ENCODE assay signal across 16 cellular contexts in genomic region chr21:32335601-32336575, GRCh38. TPM values are rescaled to one million over a fixed set of nuclear protein-coding genes. Genes with fewer than 3 reads are reported as not detected.
DNase-seq lines count a peak whose midpoint lies in the region; ATAC-seq, FAIRE-seq and TF ChIP-seq lines count a peak whose summit lies in the region.
"Had no signal": no experiment of that assay in that cellular context is flagged by ENCODE, and none has a peak within 500 bp of the region (broad histone marks: within the 10 kb centered on the region; RNA-seq: fewer than 3 reads in every experiment).

No MANE protein-coding gene starts in this region.

- H3K4me1 Mint-ChIP-seq in GM23338 (peaks cover 21% of the 10 kb centered on the region), astrocyte (ENCODE audit: low read depth, unreplicated experiment) (peaks cover 35% of the 10 kb centered on the region)

- H3K4me2 ChIP-seq in GM23338 = no peak overlapping the region
- H3K4me2 ChIP-seq in astrocyte (ENCODE audit: low read length) = peak overlapping the region; percentile 53
- H3K4me2 ChIP-seq: SK-N-SH had no signal

- H3K36me3 ChIP-seq in GM23338 (ENCODE audit: insufficient read depth) (peaks cover 32% of the 10 kb centered on the region; the same call in 1 of the 2 replicates), astrocyte (ENCODE audit: insufficient read depth, low read length) (peaks cover 42% of the 10 kb centered on the region), prostate gland (peaks cover 3 to 18% of the 10 kb centered on the region in 2 donors)

- no peak overlapping the region for H3K4me3 ChIP-seq in GM23338
- no peak overlapping the region for H3K4me3 ChIP-seq in astrocyte (ENCODE audit: insufficient read depth, low read depth, low read length)
- H3K4me3 ChIP-seq in right cardiac atrium (ENCODE audit: low read length) = no peak overlapping the region
- H3K4me3 ChIP-seq in prostate gland = no peak overlapping the region
- H3K4me3 ChIP-seq: skin epidermis, vagina had no signal

- WGBS in right cardiac atrium = 73% methylated on average over 27 of the region's 27 CpGs
- 79% methylated on average over 27 of the region's 27 CpGs for WGBS in prostate gland

- peaks cover 6% of the 10 kb centered on the region; the same call in 1 of the 2 replicates for H4K20me1 ChIP-seq in GM23338 (replicated peaks; ENCODE audit: insufficient read depth)
- H4K20me1 ChIP-seq in astrocyte (ENCODE audit: insufficient read depth, low read length) = peaks cover 28% of the 10 kb centered on the region

- no peaks in the 10 kb centered on the region for H3F3A ChIP-seq in GM23338 (replicated peaks; ENCODE audit: low read depth)

- TF ChIP-seq CTCF in GM23338 (conservative IDR thresholded peaks at IDR 0.05; ENCODE audit: low read depth in 2 of 2) (no peak), astrocyte (IDR thresholded peaks at IDR 0.05; ENCODE audit: insufficient read depth, low read depth, low read length) (no peak), prostate gland (IDR thresholded peaks at IDR 0.05) (no peak)

- no peaks in the 10 kb centered on the region for H3K9me2 ChIP-seq in GM23338 (ENCODE audit: insufficient read depth)
- H3K9me2 ChIP-seq: SK-N-SH had no signal

- no peak overlapping the region; the same call in 1 of the 2 replicates for H3K27ac ChIP-seq in GM23338 (ENCODE audit: low read depth)
- peak overlapping the region; percentile 40 for H3K27ac ChIP-seq in astrocyte (ENCODE audit: low read depth, low read length)
- peak overlapping the region; percentile 17 for H3K27ac ChIP-seq in right cardiac atrium (ENCODE audit: low read length)
- no peak overlapping the region for H3K27ac ChIP-seq in prostate gland
- H3K27ac ChIP-seq: C4-2B, foreskin keratinocyte, vagina had no signal

- no peaks in the 10 kb centered on the region for H3K27me3 ChIP-seq in GM23338 (ENCODE audit: insufficient read depth)
- H3K27me3 ChIP-seq in astrocyte (ENCODE audit: insufficient read depth, low read length) = no peaks in the 10 kb centered on the region
- H3K27me3 ChIP-seq in right cardiac atrium (ENCODE audit: control insufficient read depth, insufficient read depth) = no peaks in the 10 kb centered on the region
- H3K27me3 ChIP-seq in prostate gland (replicated peaks; ENCODE audit: insufficient read depth) = no peaks in the 10 kb centered on the region
- H3K27me3 ChIP-seq: foreskin keratinocyte, vagina had no signal

- H3K4me3 Mint-ChIP-seq in GM23338 (no peak overlapping the region), astrocyte (ENCODE audit: unreplicated experiment) (peak overlapping the region; percentile 37)

- no peak overlapping the region for H2AFZ ChIP-seq in GM23338
- no peak overlapping the region for H2AFZ ChIP-seq in astrocyte (ENCODE audit: low read depth, low read length)

- intact Hi-C loops in right cardiac atrium (cut with DNase I) = no loop called here
- intact Hi-C loops in prostate gland (cut with DNase I) = no loop called here

- peak overlapping the region; percentile 22 for H3K9ac ChIP-seq in astrocyte (ENCODE audit: low read length)
- H3K9ac ChIP-seq: SK-N-SH had no signal

- ATAC-seq in GM23338 (no peak), right cardiac atrium (peak; percentile 24 to 58), HG03135 (IDR thresholded peaks at IDR 0.05; ENCODE audit: unreplicated experiment) (no peak)

- H3K79me2 ChIP-seq in GM23338 (replicated peaks; ENCODE audit: insufficient read depth) (no peaks in the 10 kb centered on the region; the same call in 1 of the 2 replicates), astrocyte (ENCODE audit: insufficient read depth, low read length) (no peaks in the 10 kb centered on the region)

- H3K9me3 Mint-ChIP-seq in GM23338 = no peaks in the 10 kb centered on the region
- H3K9me3 Mint-ChIP-seq in astrocyte (ENCODE audit: unreplicated experiment) = no peaks in the 10 kb centered on the region

- H3K27me3 Mint-ChIP-seq in GM23338 (ENCODE audit: insufficient read depth, low read depth, poor library complexity) (peaks cover 5% of the 10 kb centered on the region), astrocyte (ENCODE audit: low read depth, unreplicated experiment) (no peaks in the 10 kb centered on the region)

- H3K4me1 ChIP-seq in GM23338 (ENCODE audit: insufficient read depth) (no peaks in the 10 kb centered on the region), astrocyte (ENCODE audit: insufficient read depth, low read length) (peaks cover 25% of the 10 kb centered on the region), right cardiac atrium (ENCODE audit: control insufficient read depth, insufficient read depth, low read length) (no peaks in the 10 kb centered on the region), prostate gland (replicated peaks) (no peaks in the 10 kb centered on the region)
- H3K4me1 ChIP-seq: foreskin keratinocyte, vagina had no signal

- H3K9me3 ChIP-seq in astrocyte (ENCODE audit: insufficient read depth, low read depth, low read length) (no peaks in the 10 kb centered on the region), right cardiac atrium (ENCODE audit: control insufficient read depth, low read length) (no peaks in the 10 kb centered on the region), prostate gland (no peaks in the 10 kb centered on the region)
- H3K9me3 ChIP-seq: vagina had no signal

- DNase-seq in GM23338 (ENCODE audit: low spot score) (no peak), astrocyte (ENCODE audit: low read depth) (peak; percentile 57), right cardiac atrium (no peak), putamen (ENCODE audit: low spot score) (peak; percentile 96), OCI-M1 (lab: John Stamatoyannopoulos, UW) (no peak), prostate gland (ENCODE audit: low spot score) (no peak)
- no peak for DNase-seq in stimulated activated CD8-positive, alpha-beta memory T cell treated with anti-CD3 and anti-CD28 coated beads, Interleukin-4, amount 100 ng/mL, for 48 hours
- DNase-seq: NCI-H774, SK-N-SH had no signal

- TF ChIP-seq POLR2A in prostate gland (IDR thresholded peaks at IDR 0.05) = no peak

- H3K36me3 Mint-ChIP-seq in GM23338 (ENCODE audit: low read depth) = peaks cover 81% of the 10 kb centered on the region
- peaks cover 28% of the 10 kb centered on the region for H3K36me3 Mint-ChIP-seq in astrocyte (ENCODE audit: low read depth, unreplicated experiment)

- peak overlapping the region; percentile 41 for H3K27ac Mint-ChIP-seq in GM23338
- peak overlapping the region; percentile 6 for H3K27ac Mint-ChIP-seq in astrocyte (ENCODE audit: unreplicated experiment)

- no peak for FAIRE-seq in astrocyte (lab: Jason Lieb, UNC)

TF ChIP-seq in GM23338, 12 proteins besides CTCF, POLR2A, EP300 and RAD21 (continues in another document):
- TF ChIP-seq EZH2phosphoT487 (IDR thresholded peaks at IDR 0.05; ENCODE audit: unreplicated experiment) (no peak), REST (IDR thresholded peaks at IDR 0.05; ENCODE audit: unreplicated experiment) (no peak), ZNF331 (CRISPR knock-in tag; IDR thresholded peaks at IDR 0.05; ENCODE audit: low read depth) (no peak), ETS1 (IDR thresholded peaks at IDR 0.05) (no peak), EZH2 (IDR thresholded peaks at IDR 0.05; ENCODE audit: low read depth, unreplicated experiment) (no peak)

RNA-seq across cellular contexts. Expression of gene MRAP, which starts 37.2 kb away (rescaled TPM):
- total RNA-seq in GM23338 (2014; rRNA removed; shearing (Covaris generic)) = not detected in 2 replicates
- polyA plus RNA-seq in GM23338 (2016; fragmentation: Nextera tagmentation; extraction: Ambion mirVana) (0.78 and 2.2 TPM in 2 replicates), right cardiac atrium (4.7 TPM)
- total RNA-seq in astrocyte (not detected in 2 replicates), right cardiac atrium (1 to 10 TPM in 1 of 4 donors, under 1 TPM in 1, not detected in 2; 0.32 to 3.2 TPM), prostate gland (1 to 10 TPM in 1 of 2 donors, not detected in 1; 4.7 TPM)
- total RNA-seq: foreskin keratinocyte, HT-29, mammary epithelial cell had no signal
- polyA plus RNA-seq: foreskin keratinocyte, mammary epithelial cell, SK-N-SH had no signal

RNA-seq across cellular contexts. Expression of gene URB1, which starts 56.9 kb away (rescaled TPM):
- 42.2 and 44.1 TPM in 2 replicates for total RNA-seq in GM23338 (2014; rRNA removed; shearing (Covaris generic))
- polyA plus RNA-seq in GM23338 (2016; fragmentation: Nextera tagmentation; extraction: Ambion mirVana) (6.8 and 7.7 TPM in 2 replicates), right cardiac atrium (3.3 TPM)
- total RNA-seq in astrocyte (17.8 and 19.2 TPM in 2 replicates), right cardiac atrium (10 to 100 TPM in 2 of 4 donors, 1 to 10 TPM in 2; 8.3 to 13.8 (median 9.9) TPM), prostate gland (10 to 100 TPM; 33.4 to 41.4 TPM)

RNA-seq across cellular contexts. Expression of gene MIS18A, which starts 57.0 kb away (rescaled TPM):
- 46.1 and 49.3 TPM in 2 replicates for total RNA-seq in GM23338 (2014; rRNA removed; shearing (Covaris generic))
- polyA plus RNA-seq in GM23338 (2016; fragmentation: Nextera tagmentation; extraction: Ambion mirVana) = 126 and 133 TPM in 2 replicates
- total RNA-seq in astrocyte = 6.5 and 8.0 TPM in 2 replicates
- total RNA-seq in right cardiac atrium = 1 to 10 TPM; 3.3 to 4.7 (median 4.3) TPM
- polyA plus RNA-seq in right cardiac atrium = 4.3 TPM
- 10 to 100 TPM; 10.7 to 17.8 TPM for total RNA-seq in prostate gland

Comparison
In these comparisons a context has a peak if more than half of its experiments do, and no peak if none do; other contexts are left out.
1. ATAC-seq: peak in right cardiac atrium (2 of 2); none in GM23338 (single experiment) and HG03135 (single experiment).
2. DNase-seq: peak in astrocyte (single experiment) and putamen (single experiment); none in GM23338 (single experiment), right cardiac atrium (0 of 3), OCI-M1 (single experiment), stimulated activated CD8-positive, alpha-beta memory T cell treated with anti-CD3 and anti-CD28 coated beads, Interleukin-4, amount 100 ng/mL, for 48 hours (single experiment) and prostate gland (single experiment).
3. H3K27ac ChIP-seq: peak in astrocyte (single experiment) and right cardiac atrium (single experiment); none in GM23338 (single experiment) and prostate gland (0 of 2).